1 cellular context compared by ENCODE assay signal in genomic region chr9:101440714-101441230, GRCh38.
TF ChIP-seq lines count a peak whose summit lies in the region.

No MANE protein-coding gene starts in this region.

TF ChIP-seq in HepG2, 621 proteins besides CTCF, POLR2A, EP300 and RAD21 (continued from another document and continues in another):
- TF ChIP-seq HNRNPH1 (optimal IDR thresholded peaks at IDR 0.05; ENCODE audit: low read depth, low read length) (no peak), TFAP4 (IDR thresholded peaks at IDR 0.05; ENCODE audit: borderline replicate concordance, low read depth) (no peak), ZNF547 (CRISPR knock-in tag; IDR thresholded peaks at IDR 0.05) (no peak), CEBPZ (IDR thresholded peaks at IDR 0.05; ENCODE audit: low read length) (no peak), PCBP2 (optimal IDR thresholded peaks at IDR 0.05; ENCODE audit: low read depth, low read length, poor library complexity, severe bottlenecking) (no peak), ZNF354B (CRISPR knock-in tag; IDR thresholded peaks at IDR 0.05) (no peak), HIC2 (CRISPR knock-in tag; IDR thresholded peaks at IDR 0.05; ENCODE audit: low read depth) (no peak), ZNF205 (CRISPR knock-in tag; IDR thresholded peaks at IDR 0.05) (no peak), ZBTB43 (CRISPR knock-in tag; conservative IDR thresholded peaks at IDR 0.05) (peak; percentile 57; the same call in 1 of the 2 replicates), AHDC1 (CRISPR knock-in tag; IDR thresholded peaks at IDR 0.05; ENCODE audit: borderline replicate concordance) (no peak), ZNF10 (CRISPR knock-in tag; IDR thresholded peaks at IDR 0.05; ENCODE audit: borderline replicate concordance, low read depth) (no peak), KDM3A (CRISPR knock-in tag; IDR thresholded peaks at IDR 0.05; ENCODE audit: low read depth) (no peak), AHR (CRISPR knock-in tag; IDR thresholded peaks at IDR 0.05) (no peak), ZNF251 (CRISPR knock-in tag; IDR thresholded peaks at IDR 0.05) (no peak), ZNF160 (CRISPR knock-in tag; IDR thresholded peaks at IDR 0.05) (no peak), SP1 (IDR thresholded peaks at IDR 0.05) (no peak), SP1 (CRISPR knock-in tag; IDR thresholded peaks at IDR 0.05) (no peak), RNF219 (CRISPR knock-in tag; IDR thresholded peaks at IDR 0.05) (no peak), RFX5 (IDR thresholded peaks at IDR 0.05; ENCODE audit: low read depth, low read length) (no peak), ZC3H13 (CRISPR knock-in tag; IDR thresholded peaks at IDR 0.05) (no peak), DMAP1 (CRISPR knock-in tag; IDR thresholded peaks at IDR 0.05) (no peak), ZNF710 (CRISPR knock-in tag; IDR thresholded peaks at IDR 0.05; ENCODE audit: borderline replicate concordance) (peak; percentile 72; the same call in 1 of the 2 replicates), ZNF513 (CRISPR knock-in tag; conservative IDR thresholded peaks at IDR 0.05) (no peak), CENPBD1 (CRISPR knock-in tag; IDR thresholded peaks at IDR 0.05; ENCODE audit: borderline replicate concordance, low read depth) (no peak), ZFP1 (CRISPR knock-in tag; IDR thresholded peaks at IDR 0.05) (no peak), TCF12 (IDR thresholded peaks at IDR 0.05) (no peak), TCF12 (CRISPR knock-in tag; IDR thresholded peaks at IDR 0.05) (no peak), ZNF124 (CRISPR knock-in tag; IDR thresholded peaks at IDR 0.05) (peak; percentile 62; the same call in 1 of the 2 replicates), XRCC5 (optimal IDR thresholded peaks at IDR 0.05; ENCODE audit: low read length) (no peak), GTF2F1 (IDR thresholded peaks at IDR 0.05; ENCODE audit: low read length) (no peak), SRF (IDR thresholded peaks at IDR 0.05; ENCODE audit: low read depth, low read length) (no peak), ZNF720 (CRISPR knock-in tag; IDR thresholded peaks at IDR 0.05) (no peak), ARID3A (IDR thresholded peaks at IDR 0.05; ENCODE audit: low read depth, low read length) (no peak), HIVEP1 (CRISPR knock-in tag; IDR thresholded peaks at IDR 0.05) (no peak)
